1 cellular context compared by ENCODE assay signal in genomic region chrX:123854329-123854728, GRCh38.
TF ChIP-seq lines count a peak whose summit lies in the region.

No MANE protein-coding gene starts in this region.

TF ChIP-seq in WTC11, 78 proteins besides CTCF, POLR2A, EP300 and RAD21:
- TF ChIP-seq ZBTB21 (CRISPR knock-in tag; IDR thresholded peaks at IDR 0.05; ENCODE audit: borderline replicate concordance) (no peak), CREM (CRISPR knock-in tag; IDR thresholded peaks at IDR 0.05) (no peak), RELA (CRISPR knock-in tag; IDR thresholded peaks at IDR 0.05; ENCODE audit: borderline replicate concordance) (no peak), JAZF1 (CRISPR knock-in tag; IDR thresholded peaks at IDR 0.05) (no peak), ATF6 (CRISPR knock-in tag; IDR thresholded peaks at IDR 0.05) (no peak), FOXP4 (CRISPR knock-in tag; IDR thresholded peaks at IDR 0.05) (no peak), ATF3 (CRISPR knock-in tag; conservative IDR thresholded peaks at IDR 0.05) (no peak), KAT7 (CRISPR knock-in tag; IDR thresholded peaks at IDR 0.05; ENCODE audit: borderline replicate concordance) (no peak), ZNF219 (CRISPR knock-in tag; IDR thresholded peaks at IDR 0.05; ENCODE audit: borderline replicate concordance) (no peak), SMAD4 (CRISPR knock-in tag; IDR thresholded peaks at IDR 0.05) (no peak), MLX (CRISPR knock-in tag; IDR thresholded peaks at IDR 0.05) (no peak), ERG (CRISPR knock-in tag; IDR thresholded peaks at IDR 0.05) (no peak), E2F4 (CRISPR knock-in tag; IDR thresholded peaks at IDR 0.05; ENCODE audit: borderline replicate concordance, low read depth) (no peak), NFE2L1 (CRISPR knock-in tag; IDR thresholded peaks at IDR 0.05) (no peak), E2F1 (CRISPR knock-in tag; IDR thresholded peaks at IDR 0.05) (no peak)
TF ChIP-seq in WTC11: peak in this region for 0.
